ENCODE assay signal across 1 cellular context in the genomic region with DNA sequence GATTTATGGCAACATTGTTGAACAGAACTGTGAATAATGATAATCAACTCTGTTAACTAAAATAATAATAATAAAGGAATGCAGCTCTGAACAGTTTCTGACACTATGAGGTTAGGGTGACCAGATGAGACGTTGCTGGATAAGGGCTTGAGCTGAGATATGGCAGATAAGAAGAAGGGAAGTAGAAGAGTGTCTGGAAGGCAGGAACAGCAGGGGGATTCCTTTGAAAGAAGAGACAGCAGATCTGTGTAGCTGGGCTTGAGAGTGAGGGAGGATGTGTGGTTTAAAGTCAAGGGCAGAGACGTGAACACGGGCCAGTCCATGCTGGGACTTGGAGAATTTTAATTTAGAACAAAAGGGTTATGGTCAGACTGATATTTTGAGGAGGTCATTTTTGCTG.
TF ChIP-seq lines count a peak whose summit lies in the region.

No MANE protein-coding gene starts in this region.

TF ChIP-seq in GM23338, 12 proteins besides CTCF, POLR2A, EP300 and RAD21 (continued from another document):
- TF ChIP-seq, protein P1, sequence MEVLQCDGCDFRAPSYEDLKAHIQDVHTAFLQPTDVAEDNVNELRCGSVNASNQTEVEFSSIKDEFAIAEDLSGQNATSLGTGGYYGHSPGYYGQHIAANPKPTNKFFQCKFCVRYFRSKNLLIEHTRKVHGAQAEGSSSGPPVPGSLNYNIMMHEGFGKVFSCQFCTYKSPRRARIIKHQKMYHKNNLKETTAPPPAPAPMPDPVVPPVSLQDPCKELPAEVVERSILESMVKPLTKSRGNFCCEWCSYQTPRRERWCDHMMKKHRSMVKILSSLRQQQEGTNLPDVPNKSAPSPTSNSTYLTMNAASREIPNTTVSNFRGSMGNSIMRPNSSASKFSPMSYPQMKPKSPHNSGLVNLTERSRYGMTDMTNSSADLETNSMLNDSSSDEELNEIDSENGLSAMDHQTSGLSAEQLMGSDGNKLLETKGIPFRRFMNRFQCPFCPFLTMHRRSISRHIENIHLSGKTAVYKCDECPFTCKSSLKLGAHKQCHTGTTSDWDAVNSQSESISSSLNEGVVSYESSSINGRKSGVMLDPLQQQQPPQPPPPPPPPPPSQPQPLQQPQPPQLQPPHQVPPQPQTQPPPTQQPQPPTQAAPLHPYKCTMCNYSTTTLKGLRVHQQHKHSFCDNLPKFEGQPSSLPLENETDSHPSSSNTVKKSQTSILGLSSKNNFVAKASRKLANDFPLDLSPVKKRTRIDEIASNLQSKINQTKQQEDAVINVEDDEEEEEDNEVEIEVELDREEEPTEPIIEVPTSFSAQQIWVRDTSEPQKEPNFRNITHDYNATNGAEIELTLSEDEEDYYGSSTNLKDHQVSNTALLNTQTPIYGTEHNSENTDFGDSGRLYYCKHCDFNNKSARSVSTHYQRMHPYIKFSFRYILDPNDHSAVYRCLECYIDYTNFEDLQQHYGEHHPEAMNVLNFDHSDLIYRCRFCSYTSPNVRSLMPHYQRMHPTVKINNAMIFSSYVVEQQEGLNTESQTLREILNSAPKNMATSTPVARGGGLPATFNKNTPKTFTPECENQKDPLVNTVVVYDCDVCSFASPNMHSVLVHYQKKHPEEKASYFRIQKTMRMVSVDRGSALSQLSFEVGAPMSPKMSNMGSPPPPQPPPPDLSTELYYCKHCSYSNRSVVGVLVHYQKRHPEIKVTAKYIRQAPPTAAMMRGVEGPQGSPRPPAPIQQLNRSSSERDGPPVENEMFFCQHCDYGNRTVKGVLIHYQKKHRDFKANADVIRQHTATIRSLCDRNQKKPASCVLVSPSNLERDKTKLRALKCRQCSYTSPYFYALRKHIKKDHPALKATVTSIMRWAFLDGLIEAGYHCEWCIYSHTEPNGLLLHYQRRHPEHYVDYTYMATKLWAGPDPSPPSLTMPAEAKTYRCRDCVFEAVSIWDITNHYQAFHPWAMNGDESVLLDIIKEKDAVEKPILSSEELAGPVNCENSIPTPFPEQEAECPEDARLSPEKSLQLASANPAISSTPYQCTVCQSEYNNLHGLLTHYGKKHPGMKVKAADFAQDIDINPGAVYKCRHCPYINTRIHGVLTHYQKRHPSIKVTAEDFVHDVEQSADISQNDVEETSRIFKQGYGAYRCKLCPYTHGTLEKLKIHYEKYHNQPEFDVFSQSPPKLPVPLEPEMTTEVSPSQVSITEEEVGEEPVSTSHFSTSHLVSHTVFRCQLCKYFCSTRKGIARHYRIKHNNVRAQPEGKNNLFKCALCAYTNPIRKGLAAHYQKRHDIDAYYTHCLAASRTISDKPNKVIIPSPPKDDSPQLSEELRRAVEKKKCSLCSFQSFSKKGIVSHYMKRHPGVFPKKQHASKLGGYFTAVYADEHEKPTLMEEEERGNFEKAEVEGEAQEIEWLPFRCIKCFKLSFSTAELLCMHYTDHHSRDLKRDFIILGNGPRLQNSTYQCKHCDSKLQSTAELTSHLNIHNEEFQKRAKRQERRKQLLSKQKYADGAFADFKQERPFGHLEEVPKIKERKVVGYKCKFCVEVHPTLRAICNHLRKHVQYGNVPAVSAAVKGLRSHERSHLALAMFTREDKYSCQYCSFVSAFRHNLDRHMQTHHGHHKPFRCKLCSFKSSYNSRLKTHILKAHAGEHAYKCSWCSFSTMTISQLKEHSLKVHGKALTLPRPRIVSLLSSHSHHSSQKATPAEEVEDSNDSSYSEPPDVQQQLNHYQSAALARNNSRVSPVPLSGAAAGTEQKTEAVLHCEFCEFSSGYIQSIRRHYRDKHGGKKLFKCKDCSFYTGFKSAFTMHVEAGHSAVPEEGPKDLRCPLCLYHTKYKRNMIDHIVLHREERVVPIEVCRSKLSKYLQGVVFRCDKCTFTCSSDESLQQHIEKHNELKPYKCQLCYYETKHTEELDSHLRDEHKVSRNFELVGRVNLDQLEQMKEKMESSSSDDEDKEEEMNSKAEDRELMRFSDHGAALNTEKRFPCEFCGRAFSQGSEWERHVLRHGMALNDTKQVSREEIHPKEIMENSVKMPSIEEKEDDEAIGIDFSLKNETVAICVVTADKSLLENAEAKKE (CRISPR knock-in tag; IDR thresholded peaks at IDR 0.05) = no peak
- TF ChIP-seq, protein P2, sequence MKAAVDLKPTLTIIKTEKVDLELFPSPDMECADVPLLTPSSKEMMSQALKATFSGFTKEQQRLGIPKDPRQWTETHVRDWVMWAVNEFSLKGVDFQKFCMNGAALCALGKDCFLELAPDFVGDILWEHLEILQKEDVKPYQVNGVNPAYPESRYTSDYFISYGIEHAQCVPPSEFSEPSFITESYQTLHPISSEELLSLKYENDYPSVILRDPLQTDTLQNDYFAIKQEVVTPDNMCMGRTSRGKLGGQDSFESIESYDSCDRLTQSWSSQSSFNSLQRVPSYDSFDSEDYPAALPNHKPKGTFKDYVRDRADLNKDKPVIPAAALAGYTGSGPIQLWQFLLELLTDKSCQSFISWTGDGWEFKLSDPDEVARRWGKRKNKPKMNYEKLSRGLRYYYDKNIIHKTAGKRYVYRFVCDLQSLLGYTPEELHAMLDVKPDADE (IDR thresholded peaks at IDR 0.05) = no peak
- TF ChIP-seq EZH2phosphoT487 (IDR thresholded peaks at IDR 0.05; ENCODE audit: unreplicated experiment) (no peak), CREB1 (CRISPR knock-in tag; IDR thresholded peaks at IDR 0.05; ENCODE audit: low read depth) (no peak), EZH2 (IDR thresholded peaks at IDR 0.05; ENCODE audit: low read depth, unreplicated experiment) (no peak), POLR2AphosphoS5 (IDR thresholded peaks at IDR 0.05; ENCODE audit: low read depth) (no peak), STAT1 (IDR thresholded peaks at IDR 0.05; ENCODE audit: unreplicated experiment) (no peak), JUNB (IDR thresholded peaks at IDR 0.05; ENCODE audit: unreplicated experiment) (no peak), NANOG (IDR thresholded peaks at IDR 0.05; ENCODE audit: borderline replicate concordance) (no peak)
